Comparison of ENCODE assay signal across 8 cellular contexts in the genomic region with DNA sequence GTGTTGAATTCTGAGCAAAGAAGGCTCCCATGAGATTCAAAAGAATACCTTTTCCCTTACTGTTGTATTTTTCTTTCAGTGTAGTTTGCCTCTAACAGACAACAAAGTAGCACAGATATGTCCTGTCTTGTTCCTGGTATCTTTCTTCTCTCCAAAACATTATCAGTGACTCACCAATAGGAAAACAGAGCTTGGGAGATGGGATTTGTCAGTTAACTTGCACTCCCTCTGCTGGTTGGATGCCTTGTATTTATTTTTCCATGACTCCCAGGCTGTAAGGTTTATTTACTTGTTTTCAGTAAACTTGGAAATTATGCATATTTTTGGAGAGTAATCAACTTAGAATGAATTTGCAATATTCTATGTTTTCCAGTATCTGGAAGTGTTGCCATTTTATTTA.
DNase-seq lines count a peak whose midpoint lies in the region; ATAC-seq and TF ChIP-seq lines count a peak whose summit lies in the region.

No MANE protein-coding gene starts in this region.

- no peak overlapping the region for H3K9ac ChIP-seq in adipocyte (ENCODE audit: low read length)

- H3K36me3 ChIP-seq in adipocyte (ENCODE audit: control insufficient read depth, insufficient read depth, low read length, severe bottlenecking): no peaks in the 10 kb centered on the region
- no peaks in the 10 kb centered on the region for H3K36me3 ChIP-seq in vagina

- H3K27me3 ChIP-seq in adipocyte (replicated peaks; ENCODE audit: control insufficient read depth, insufficient read depth, low read length): no peaks in the 10 kb centered on the region
- H3K27me3 ChIP-seq in vagina: no peaks in the 10 kb centered on the region

- peak in 2 of 3 experiments; percentile 34 to 43 for TF ChIP-seq CTCF in vagina (IDR thresholded peaks at IDR 0.05)

- TF ChIP-seq POLR2A in vagina (IDR thresholded peaks at IDR 0.05): no peak

- intact Hi-C loops in left cardiac atrium (cut with DNase I): loop anchor here in 1 of 2 donors (5.0 kb wide), 1 partner anchor 366 kb away; no protein-coding TSS in a partner anchor
- intact Hi-C loops in Right ventricle myocardium inferior (cut with DNase I): loop anchor here (5.0 kb wide), 1 partner anchor 366 kb away; no protein-coding TSS in a partner anchor
- intact Hi-C loops in vagina (cut with DNase I): no loop called here

- H3K9me3 ChIP-seq in adipocyte (ENCODE audit: control insufficient read depth, low read length) (no peaks in the 10 kb centered on the region), vagina (no peaks in the 10 kb centered on the region)

- H3K4me3 ChIP-seq in adipocyte (ENCODE audit: low read length): no peak overlapping the region
- H3K4me3 ChIP-seq in vagina: no peak overlapping the region

- H3K27ac ChIP-seq in vagina: no peak overlapping the region

- ATAC-seq in left cardiac atrium (peak; percentile 47 to 62), Right ventricle myocardium inferior (no peak), HG02759 (IDR thresholded peaks at IDR 0.05; ENCODE audit: unreplicated experiment) (no peak), HG03469 (IDR thresholded peaks at IDR 0.05; ENCODE audit: unreplicated experiment) (no peak), GM19035 (IDR thresholded peaks at IDR 0.05; ENCODE audit: unreplicated experiment) (no peak)

- H3K4me1 ChIP-seq in adipocyte (ENCODE audit: control insufficient read depth, insufficient read depth, low read length) (peaks cover 5% of the 10 kb centered on the region), vagina (no peaks in the 10 kb centered on the region)

- DNase-seq in left cardiac atrium (no peak), Right ventricle myocardium inferior (ENCODE audit: missing footprints) (no peak), adipocyte (ENCODE audit: low read depth) (peak; percentile 59), iPS-NIHi7 (ENCODE audit: extremely low spot score) (peak; percentile 60), vagina (ENCODE audit: extremely low spot score in 2 of 2) (no peak)

Comparison
In these comparisons a context has a peak if more than half of its experiments do, and no peak if none do; other contexts are left out.
1. ATAC-seq: peak in left cardiac atrium (2 of 2); none in Right ventricle myocardium inferior (single experiment), HG02759 (single experiment), HG03469 (single experiment) and GM19035 (single experiment).
2. DNase-seq: peak in adipocyte (single experiment) and iPS-NIHi7 (single experiment); none in left cardiac atrium (single experiment), Right ventricle myocardium inferior (single experiment) and vagina (0 of 2).